29 cellular contexts compared by ENCODE assay signal in the genomic region with DNA sequence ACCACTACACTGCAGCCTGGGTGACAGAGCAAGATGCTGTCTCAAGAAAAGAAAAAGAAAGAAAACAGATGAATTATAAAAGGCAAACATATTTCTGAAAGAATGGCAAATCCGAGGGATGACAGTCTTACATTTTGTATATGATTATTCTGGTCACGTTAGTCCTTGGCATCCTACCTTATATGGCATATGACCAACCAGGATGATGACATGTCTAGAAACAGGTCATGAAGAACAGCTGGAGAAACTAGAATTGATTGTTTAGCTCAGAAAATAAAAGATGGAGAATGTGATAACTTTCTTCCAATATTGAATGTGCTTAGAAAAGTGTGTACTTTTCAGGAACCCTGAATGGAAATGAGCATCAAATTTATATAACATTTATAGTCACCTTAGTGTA. TPM values are rescaled to one million over a fixed set of nuclear protein-coding genes. Genes with fewer than 3 reads are reported as not detected.
"Had no signal": no experiment of that assay in that cellular context is flagged by ENCODE, and none has a peak within 500 bp of the region (broad histone marks: within the 10 kb centered on the region; RNA-seq: fewer than 3 reads in every experiment).

No MANE protein-coding gene starts in this region.

- H3K9me3 ChIP-seq: body of pancreas, MG63, SJCRH30, SK-N-SH had no signal

- H3K36me3 Mint-ChIP-seq: activated naive CD4-positive, alpha-beta T cell treated with anti-CD3 and anti-CD28 coated beads, Interleukin-2, amount 50 U/mL, for 24 hours had no signal

- H3K4me3 Mint-ChIP-seq: activated CD4-positive, alpha-beta memory T cell treated with anti-CD3 and anti-CD28 coated beads, Interleukin-2, amount 10 ng/mL, durations not matched to agents 7 days and 5 days; activated CD4-positive, alpha-beta T cell treated with anti-CD3 and anti-CD28 coated beads, Interleukin-2, amount 10 ng/mL, durations not matched to agents 7 days and 5 days; activated naive CD4-positive, alpha-beta T cell treated with anti-CD3 and anti-CD28 coated beads, Interleukin-2, amount 50 U/mL, for 24 hours; T-helper 1 cell treated with Interleukin-12 subunit alpha and Interleukin-12 subunit beta and Interleukin-4 antibody, amounts not matched to agents 30 μg/mL and 1 μg/mL, for 36 hours; WTC11 had no signal

- H3K4me1 Mint-ChIP-seq: activated CD4-positive, alpha-beta memory T cell treated with anti-CD3 and anti-CD28 coated beads, Interleukin-2, amount 10 ng/mL, durations not matched to agents 7 days and 5 days; activated CD4-positive, alpha-beta T cell treated with anti-CD3 and anti-CD28 coated beads, Interleukin-2, amount 10 ng/mL, durations not matched to agents 7 days and 5 days; activated naive CD4-positive, alpha-beta T cell treated with anti-CD3 and anti-CD28 coated beads, Interleukin-2, amount 50 U/mL, for 24 hours had no signal

- H3K9ac ChIP-seq: SK-N-SH had no signal

- H3K4me2 ChIP-seq: SK-N-SH had no signal

- H3K9me3 Mint-ChIP-seq: activated CD4-positive, alpha-beta memory T cell treated with anti-CD3 and anti-CD28 coated beads, Interleukin-2, amount 10 ng/mL, durations not matched to agents 7 days and 5 days; activated CD4-positive, alpha-beta T cell treated with anti-CD3 and anti-CD28 coated beads, Interleukin-2, amount 10 ng/mL, durations not matched to agents 7 days and 5 days; activated naive CD4-positive, alpha-beta T cell treated with anti-CD3 and anti-CD28 coated beads, Interleukin-2, amount 50 U/mL, for 24 hours; T-helper 1 cell treated with Interleukin-12 subunit alpha and Interleukin-12 subunit beta and Interleukin-4 antibody, amounts not matched to agents 30 μg/mL and 1 μg/mL, for 36 hours; WTC11 had no signal

- H3K27ac Mint-ChIP-seq: activated CD4-positive, alpha-beta memory T cell treated with anti-CD3 and anti-CD28 coated beads, Interleukin-2, amount 10 ng/mL, durations not matched to agents 7 days and 5 days; activated CD4-positive, alpha-beta T cell treated with anti-CD3 and anti-CD28 coated beads, Interleukin-2, amount 10 ng/mL, durations not matched to agents 7 days and 5 days; activated naive CD4-positive, alpha-beta T cell treated with anti-CD3 and anti-CD28 coated beads, Interleukin-2, amount 50 U/mL, for 24 hours; T-helper 1 cell treated with Interleukin-12 subunit alpha and Interleukin-12 subunit beta and Interleukin-4 antibody, amounts not matched to agents 30 μg/mL and 1 μg/mL, for 36 hours had no signal

- DNase-seq: activated CD4-positive, alpha-beta memory T cell treated with anti-CD3 and anti-CD28 coated beads, Interleukin-2, amount 10 ng/mL, durations not matched to agents 7 days and 5 days; activated CD4-positive, alpha-beta T cell treated with anti-CD3 and anti-CD28 coated beads for 1 hour; activated CD4-positive, alpha-beta T cell treated with anti-CD3 and anti-CD28 coated beads, Interleukin-2, amount 10 ng/mL, durations not matched to agents 7 days and 5 days; activated effector memory CD4-positive, alpha-beta T cell treated with Interleukin-2 at 50 U/mL for 16 hours; activated naive CD4-positive, alpha-beta T cell; aorta; body of pancreas; central memory CD4-positive, alpha-beta T cell; MG63; MV-4-11; NCI-H1092 treated with DMSO at 0.1 percent for 48 hours; NCI-H1417 treated with DMSO at 0.1 percent for 48 hours; NCI-H1694; NCI-H2029; NCI-H2107; NCI-H2171 treated with DMSO at 0.1 percent for 48 hours; NCI-H226; NCI-H526; NCI-H82; RPMI8226; SJCRH30; SK-N-SH had no signal

- ATAC-seq: body of pancreas, Panc1, Right ventricle myocardium inferior, WTC11 had no signal

- H3K27me3 ChIP-seq: body of pancreas, SJCRH30 had no signal

- H3K36me3 ChIP-seq: MG63, SJCRH30 had no signal

- H3K4me1 ChIP-seq: body of pancreas, SJCRH30 had no signal

- H3K4me3 ChIP-seq: body of pancreas, MG63, SJCRH30 had no signal

- H3K27ac ChIP-seq: body of pancreas, SJCRH30 had no signal

RNA-seq across cellular contexts. Expression of a gene that starts 19.2 kb away (rescaled TPM):
- total RNA-seq: bronchial epithelial cell, NCI-H460, Right ventricle myocardium inferior had no signal
- polyA plus RNA-seq: aorta had no signal
